9 cellular contexts compared by ENCODE assay signal in genomic region chr9:4515958-4516375, GRCh38.
DNase-seq lines count a peak whose midpoint lies in the region; ATAC-seq and TF ChIP-seq lines count a peak whose summit lies in the region.
"Had no signal": no experiment of that assay in that cellular context is flagged by ENCODE, and none has a peak within 500 bp of the region (broad histone marks: within the 10 kb centered on the region; RNA-seq: fewer than 3 reads in every experiment).

No MANE protein-coding gene starts in this region.

- H3K27ac ChIP-seq in stomach smooth muscle (ENCODE audit: low read length): peak overlapping the region; percentile 70
- H3K27ac ChIP-seq: breast epithelium had no signal

- in situ Hi-C loops in astrocyte of the cerebellum (cut with HindIII; ENCODE audit: low sequenced_read_pairs): no loop called here

- no peaks in the 10 kb centered on the region for H3K27me3 ChIP-seq in stomach smooth muscle (ENCODE audit: control insufficient read depth in 1 of 2, insufficient read depth in 2 of 2, low read length in 2 of 2)
- H3K27me3 ChIP-seq: breast epithelium had no signal

- ATAC-seq in GM19043 (IDR thresholded peaks at IDR 0.05; ENCODE audit: low read depth, unreplicated experiment) (peak; percentile 56), HG02885 (IDR thresholded peaks at IDR 0.05; ENCODE audit: poor library complexity, unreplicated experiment) (peak; percentile 50), HG03521 (IDR thresholded peaks at IDR 0.05; ENCODE audit: unreplicated experiment) (no peak)

- DNase-seq in astrocyte of the cerebellum (ENCODE audit: low read depth): peak; percentile 46
- no peak for DNase-seq in effector CD8-positive, alpha-beta T cell (lab: John Stamatoyannopoulos, UW)
- no peak for DNase-seq in GDM1 (lab: John Stamatoyannopoulos, UW)
- DNase-seq: SW 1271 had no signal

- no peak for TF ChIP-seq CTCF in astrocyte of the cerebellum (IDR thresholded peaks at IDR 0.05; ENCODE audit: low read depth, low read length, missing control alignments)

- peaks cover 12% of the 10 kb centered on the region for H3K4me1 ChIP-seq in stomach smooth muscle (ENCODE audit: control insufficient read depth, insufficient read depth, low read length)
- H3K4me1 ChIP-seq: breast epithelium had no signal

- H3K9ac ChIP-seq in stomach smooth muscle (ENCODE audit: low read length in 2 of 2): no peak overlapping the region

- H3K36me3 ChIP-seq in stomach smooth muscle (ENCODE audit: control insufficient read depth in 2 of 2, insufficient read depth in 2 of 2, low read length in 2 of 2): no peaks in the 10 kb centered on the region
- H3K36me3 ChIP-seq: breast epithelium had no signal

- no peaks in the 10 kb centered on the region for H3K9me3 ChIP-seq in stomach smooth muscle (ENCODE audit: control insufficient read depth in 2 of 2, low read length in 2 of 2)
- H3K9me3 ChIP-seq: breast epithelium had no signal

- H3K4me3 ChIP-seq in astrocyte of the cerebellum (ENCODE audit: low read depth, low read length) (no peak overlapping the region), stomach smooth muscle (ENCODE audit: low read length in 2 of 2) (no peak overlapping the region)
- H3K4me3 ChIP-seq: breast epithelium had no signal
